In the genomic region with DNA sequence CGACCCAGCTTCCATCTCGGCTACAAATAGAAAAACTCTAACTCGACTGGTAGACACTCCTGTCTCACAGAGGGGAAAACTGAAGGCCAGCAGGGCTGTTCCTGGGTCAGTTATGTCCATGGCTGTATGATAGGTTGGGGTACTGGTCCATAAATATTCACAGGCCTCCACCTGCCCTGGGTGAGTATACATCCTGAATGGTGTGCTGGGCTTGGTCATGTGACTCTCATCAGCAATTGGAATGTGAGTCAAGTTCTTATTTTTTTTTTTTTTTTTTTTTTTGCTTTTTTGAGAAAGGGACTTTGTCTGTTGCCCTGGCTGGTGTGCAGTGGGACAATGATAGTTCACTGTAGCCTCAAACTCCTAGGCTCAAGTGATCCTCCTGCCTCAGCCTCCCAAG, we compare ENCODE assay signal across 22 cellular contexts. TPM values are rescaled to one million over a fixed set of nuclear protein-coding genes. Genes with fewer than 3 reads are reported as not detected.
DNase-seq lines count a peak whose midpoint lies in the region; ATAC-seq, FAIRE-seq and TF ChIP-seq lines count a peak whose summit lies in the region.
"Had no signal": no experiment of that assay in that cellular context is flagged by ENCODE, and none has a peak within 500 bp of the region (broad histone marks: within the 10 kb centered on the region; RNA-seq: fewer than 3 reads in every experiment).

No MANE protein-coding gene starts in this region.

- no peak overlapping the region for H3K27ac Mint-ChIP-seq in activated CD8-positive, alpha-beta memory T cell treated with anti-CD3 and anti-CD28 coated beads, Interleukin-2, amount 10 ng/mL, durations not matched to agents 7 days and 5 days
- H3K27ac Mint-ChIP-seq in IgD-negative memory B cell, result peak overlapping the region; percentile 77 to 91 (median 78)
- H3K27ac Mint-ChIP-seq in stimulated activated memory B cell treated with anti-CD40 and anti-IgM and Interleukin-4, amounts not matched to agents 10 μg/mL and 1 μg/mL and 100 μg/mL, for 72 hours, result peak overlapping the region; percentile 97
- H3K27ac Mint-ChIP-seq: HFFc6 had no signal

- no peak overlapping the region for H3K4me3 Mint-ChIP-seq in activated CD8-positive, alpha-beta memory T cell treated with anti-CD3 and anti-CD28 coated beads, Interleukin-2, amount 10 ng/mL, durations not matched to agents 7 days and 5 days
- peak overlapping the region in 1 of 4 donors; percentile 58 for H3K4me3 Mint-ChIP-seq in IgD-negative memory B cell
- H3K4me3 Mint-ChIP-seq in stimulated activated memory B cell treated with anti-CD40 and anti-IgM and Interleukin-4, amounts not matched to agents 10 μg/mL and 1 μg/mL and 100 μg/mL, for 72 hours, result no peak overlapping the region
- H3K4me3 Mint-ChIP-seq: HFFc6 had no signal

- H3K9me3 ChIP-seq in left ventricle myocardium inferior (replicated peaks), result peaks cover 25% of the 10 kb centered on the region
- H3K9me3 ChIP-seq: Peyer's patch, SJCRH30 had no signal

- no peaks in the 10 kb centered on the region for H3K36me3 ChIP-seq in bronchial epithelial cell (ENCODE audit: control insufficient read depth, insufficient read depth, low read length)
- no peaks in the 10 kb centered on the region for H3K36me3 ChIP-seq in left ventricle myocardium inferior
- H3K36me3 ChIP-seq: Peyer's patch, SJCRH30 had no signal

- H3K9me3 Mint-ChIP-seq in activated CD8-positive, alpha-beta memory T cell treated with anti-CD3 and anti-CD28 coated beads, Interleukin-2, amount 10 ng/mL, durations not matched to agents 7 days and 5 days (ENCODE audit: low read depth), result peaks cover 7% of the 10 kb centered on the region
- H3K9me3 Mint-ChIP-seq in IgD-negative memory B cell, result peaks cover 3 to 12% (median 6%) of the 10 kb centered on the region in 3 donors
- peaks cover 9% of the 10 kb centered on the region for H3K9me3 Mint-ChIP-seq in stimulated activated memory B cell treated with anti-CD40 and anti-IgM and Interleukin-4, amounts not matched to agents 10 μg/mL and 1 μg/mL and 100 μg/mL, for 72 hours

- no peak for ATAC-seq in activated CD8-positive, alpha-beta memory T cell treated with anti-CD3 and anti-CD28 coated beads, Interleukin-2, amount 10 ng/mL, durations not matched to agents 7 days and 5 days
- ATAC-seq in stimulated activated memory B cell treated with anti-CD40 and anti-IgM and Interleukin-4, amounts not matched to agents 10 μg/mL and 1 μg/mL and 100 μg/mL, for 72 hours, result no peak

- TF ChIP-seq CTCF in bronchial epithelial cell (IDR thresholded peaks at IDR 0.05; ENCODE audit: insufficient read depth, low read length, severe bottlenecking) (no peak), left ventricle myocardium inferior (IDR thresholded peaks at IDR 0.05; ENCODE audit: borderline replicate concordance) (no peak)

- no peak overlapping the region for H3K27ac ChIP-seq in left ventricle myocardium inferior (replicated peaks)
- H3K27ac ChIP-seq: KMS-11, SJCRH30 had no signal

- H3K27me3 ChIP-seq in bronchial epithelial cell (ENCODE audit: control insufficient read depth, insufficient read depth, low read length) (no peaks in the 10 kb centered on the region), left ventricle myocardium inferior (ENCODE audit: low read depth) (no peaks in the 10 kb centered on the region)
- H3K27me3 ChIP-seq: Peyer's patch, SJCRH30 had no signal

- H3K4me3 ChIP-seq in bronchial epithelial cell (ENCODE audit: low read depth, low read length), result no peak overlapping the region
- H3K4me3 ChIP-seq in left ventricle myocardium inferior, result no peak overlapping the region
- H3K4me3 ChIP-seq: Peyer's patch, SJCRH30 had no signal

- intact Hi-C loops in cardiac septum (cut with DNase I) (no loop called here), left ventricle myocardium inferior (cut with micrococcal nuclease) (no loop called here)

- H3K36me3 Mint-ChIP-seq in activated CD8-positive, alpha-beta memory T cell treated with anti-CD3 and anti-CD28 coated beads, Interleukin-2, amount 10 ng/mL, durations not matched to agents 7 days and 5 days, result peaks cover 6% of the 10 kb centered on the region
- H3K36me3 Mint-ChIP-seq in IgD-negative memory B cell, result peaks cover 3% of the 10 kb centered on the region
- H3K36me3 Mint-ChIP-seq in stimulated activated memory B cell treated with anti-CD40 and anti-IgM and Interleukin-4, amounts not matched to agents 10 μg/mL and 1 μg/mL and 100 μg/mL, for 72 hours, result peaks cover 6% of the 10 kb centered on the region

- DNase-seq in activated CD8-positive, alpha-beta memory T cell treated with anti-CD3 and anti-CD28 coated beads, Interleukin-2, amount 50 U/mL, for 48 hours, result peak; percentile 44
- DNase-seq in activated CD8-positive, alpha-beta memory T cell treated with anti-CD3 and anti-CD28 coated beads, Interleukin-2, amount 10 ng/mL, durations not matched to agents 7 days and 5 days, result no peak
- DNase-seq in bronchial epithelial cell (ENCODE audit: low read depth) (peak; percentile 12), cardiac septum (ENCODE audit: low spot score) (no peak), NOMO-1 (lab: John Stamatoyannopoulos, UW; ENCODE audit: unreplicated experiment in 2 of 2) (no peak), left ventricle myocardium inferior (no peak)
- DNase-seq: 8988T, EL, GF-D8, H7, HFFc6, NCI-H1105, NCI-H146, NCI-H2029 treated with DMSO at 0.1 percent for 48 hours, NCI-H2171 treated with DMSO at 0.1 percent for 48 hours, NCI-H524 treated with DMSO at 0.1 percent for 48 hours, NCI-H82, SJCRH30 had no signal

- peaks cover 10% of the 10 kb centered on the region for H3K27me3 Mint-ChIP-seq in activated CD8-positive, alpha-beta memory T cell treated with anti-CD3 and anti-CD28 coated beads, Interleukin-2, amount 10 ng/mL, durations not matched to agents 7 days and 5 days
- no peaks in the 10 kb centered on the region for H3K27me3 Mint-ChIP-seq in IgD-negative memory B cell
- H3K27me3 Mint-ChIP-seq in stimulated activated memory B cell treated with anti-CD40 and anti-IgM and Interleukin-4, amounts not matched to agents 10 μg/mL and 1 μg/mL and 100 μg/mL, for 72 hours, result no peaks in the 10 kb centered on the region

- CTCF ChIA-PET in activated CD8-positive, alpha-beta memory T cell treated with anti-CD3 and anti-CD28 coated beads, Interleukin-2, amount 10 ng/mL, durations not matched to agents 7 days and 5 days (lab: Charles Lee), result interaction anchor here (1.6 kb wide), 1 partner anchor 72 kb away, joined by 5 read pairs; no protein-coding TSS in a partner anchor

- H3K4me1 ChIP-seq in left ventricle myocardium inferior, result peaks cover 5% of the 10 kb centered on the region
- H3K4me1 ChIP-seq: SJCRH30 had no signal

- H3K4me1 Mint-ChIP-seq in activated CD8-positive, alpha-beta memory T cell treated with anti-CD3 and anti-CD28 coated beads, Interleukin-2, amount 10 ng/mL, durations not matched to agents 7 days and 5 days, result peaks cover 43% of the 10 kb centered on the region
- peaks cover 37 to 53% (median 52%) of the 10 kb centered on the region in 3 donors for H3K4me1 Mint-ChIP-seq in IgD-negative memory B cell
- H3K4me1 Mint-ChIP-seq in stimulated activated memory B cell treated with anti-CD40 and anti-IgM and Interleukin-4, amounts not matched to agents 10 μg/mL and 1 μg/mL and 100 μg/mL, for 72 hours, result peaks cover 91% of the 10 kb centered on the region

- no peak for FAIRE-seq in bronchial epithelial cell (lab: Jason Lieb, UNC)

RNA-seq across cellular contexts. Expression of gene NEK6, which starts 58.3 kb away (rescaled TPM):
- 10 to 100 TPM in 1 of 2 experiments, 1 to 10 TPM in 1; 6.3 to 10.9 TPM for total RNA-seq in activated CD8-positive, alpha-beta memory T cell treated with anti-CD3 and anti-CD28 coated beads, Interleukin-2, amount 10 ng/mL, durations not matched to agents 7 days and 5 days
- 76.2 TPM for polyA plus RNA-seq in IgD-negative memory B cell
- total RNA-seq in bronchial epithelial cell (8.4 and 14.7 TPM in 2 replicates), cardiac septum (11.6 TPM), left ventricle myocardium inferior (8.7 TPM)

Comparison
In these comparisons a context has a peak if more than half of its experiments do, and no peak if none do; other contexts are left out.
1. DNase-seq: peak in activated CD8-positive, alpha-beta memory T cell treated with anti-CD3 and anti-CD28 coated beads, Interleukin-2, amount 50 U/mL, for 48 hours (single experiment) and bronchial epithelial cell (single experiment); none in activated CD8-positive, alpha-beta memory T cell treated with anti-CD3 and anti-CD28 coated beads, Interleukin-2, amount 10 ng/mL, durations not matched to agents 7 days and 5 days (single experiment), cardiac septum (single experiment), NOMO-1 (0 of 2) and left ventricle myocardium inferior (single experiment).